ENCODE assay signal across 1 cellular context in genomic region chr1:85707990-85708825, GRCh38.
A peak's percentile ranks its signal among the peaks of the same experiment; 100 is the strongest.
TF ChIP-seq lines count a peak whose summit lies in the region.

Gene ZNHIT6, minus strand, starts transcription at chr1:85708433. Its CDS starts 149 bp downstream, at chr1:85708284.

TF ChIP-seq in HepG2, 621 proteins besides CTCF, POLR2A, EP300 and RAD21 (continued from another document and continues in another):
- TF ChIP-seq KIAA2018 (CRISPR knock-in tag; IDR thresholded peaks at IDR 0.05; ENCODE audit: borderline replicate concordance) (no peak), SATB2 (CRISPR knock-in tag; IDR thresholded peaks at IDR 0.05) (0 out of 2 replicates have a peak, but pooled peaks have one; percentile 47), BRF2 (CRISPR knock-in tag; IDR thresholded peaks at IDR 0.05) (peak; percentile 44; the same call in 1 of the 2 replicates), ZNF33A (CRISPR knock-in tag; IDR thresholded peaks at IDR 0.05; ENCODE audit: borderline replicate concordance) (peak; percentile 98; the same call in 1 of the 2 replicates), ISX (CRISPR knock-in tag; conservative IDR thresholded peaks at IDR 0.05) (no peak), ZNF737 (CRISPR knock-in tag; IDR thresholded peaks at IDR 0.05; ENCODE audit: borderline replicate concordance) (no peak), ZBTB4 (CRISPR knock-in tag; IDR thresholded peaks at IDR 0.05; ENCODE audit: borderline replicate concordance) (no peak; the same call in 1 of the 2 replicates), ESRRA (CRISPR knock-in tag; IDR thresholded peaks at IDR 0.05; ENCODE audit: low read depth) (0 out of 2 replicates have a peak, but pooled peaks have one; percentile 32), GABPB1 (CRISPR knock-in tag; IDR thresholded peaks at IDR 0.05) (peak; percentile 86), HOMEZ (CRISPR knock-in tag; IDR thresholded peaks at IDR 0.05; ENCODE audit: low read depth) (peak; percentile 64; the same call in 1 of the 2 replicates), ZSCAN21 (CRISPR knock-in tag; IDR thresholded peaks at IDR 0.05; ENCODE audit: borderline replicate concordance) (peak; percentile 46; the same call in 1 of the 2 replicates), ZNF605 (CRISPR knock-in tag; IDR thresholded peaks at IDR 0.05) (peak; percentile 89), ZNF768 (CRISPR knock-in tag; IDR thresholded peaks at IDR 0.05) (peak; percentile 46; the same call in 1 of the 2 replicates), HOXA3 (CRISPR knock-in tag; IDR thresholded peaks at IDR 0.05) (peak; percentile 91), CCDC6 (CRISPR knock-in tag; IDR thresholded peaks at IDR 0.05) (peak; percentile 47; the same call in 1 of the 2 replicates), ZNF580 (CRISPR knock-in tag; IDR thresholded peaks at IDR 0.05; ENCODE audit: borderline replicate concordance, low read depth) (peak; percentile 86; the same call in 1 of the 2 replicates), GATA4 (IDR thresholded peaks at IDR 0.05; ENCODE audit: borderline replicate concordance, low read depth) (peak; percentile 71; the same call in 1 of the 2 replicates), TEF (CRISPR knock-in tag; IDR thresholded peaks at IDR 0.05) (no peak), SP5 (CRISPR knock-in tag; IDR thresholded peaks at IDR 0.05; ENCODE audit: borderline replicate concordance, low read depth) (no peak), ZNF652 (CRISPR knock-in tag; IDR thresholded peaks at IDR 0.05; ENCODE audit: borderline replicate concordance, low read depth) (no peak), ZNF484 (CRISPR knock-in tag; IDR thresholded peaks at IDR 0.05; ENCODE audit: borderline replicate concordance, low read depth) (no peak), GPN1 (CRISPR knock-in tag; IDR thresholded peaks at IDR 0.05; ENCODE audit: borderline replicate concordance) (no peak), ZUFSP (CRISPR knock-in tag; IDR thresholded peaks at IDR 0.05; ENCODE audit: borderline replicate concordance) (no peak), ZNF790 (CRISPR knock-in tag; IDR thresholded peaks at IDR 0.05; ENCODE audit: borderline replicate concordance) (no peak), ARNT (IDR thresholded peaks at IDR 0.05) (no peak), ZNF589 (CRISPR knock-in tag; conservative IDR thresholded peaks at IDR 0.05) (0 out of 2 replicates have a peak, but pooled peaks have one; percentile 60), RCOR2 (CRISPR knock-in tag; IDR thresholded peaks at IDR 0.05) (no peak), ZBTB42 (CRISPR knock-in tag; IDR thresholded peaks at IDR 0.05) (0 out of 2 replicates have a peak, but pooled peaks have one; percentile 46), IKZF1 (IDR thresholded peaks at IDR 0.05) (no peak), MIER2 (CRISPR knock-in tag; IDR thresholded peaks at IDR 0.05) (peak; percentile 36; the same call in 1 of the 2 replicates), ZSCAN5A (CRISPR knock-in tag; IDR thresholded peaks at IDR 0.05; ENCODE audit: borderline replicate concordance) (peak; percentile 41; the same call in 1 of the 2 replicates), KAT2B (IDR thresholded peaks at IDR 0.05; ENCODE audit: borderline replicate concordance, low read depth, low read length) (no peak), BCL6 (CRISPR knock-in tag; IDR thresholded peaks at IDR 0.05) (peak; percentile 42), MLLT10 (CRISPR knock-in tag; IDR thresholded peaks at IDR 0.05) (no peak), PPARG (CRISPR knock-in tag; conservative IDR thresholded peaks at IDR 0.05) (0 out of 2 replicates have a peak, but pooled peaks have one; percentile 38), HOXD1 (CRISPR knock-in tag; IDR thresholded peaks at IDR 0.05) (peak; percentile 36; the same call in 1 of the 2 replicates), KLF16 (CRISPR knock-in tag; IDR thresholded peaks at IDR 0.05) (peak in 1 of 2 experiments; percentile 74; a peak in 1 of 4 replicates)
